1 cellular context compared by ENCODE assay signal in the genomic region with DNA sequence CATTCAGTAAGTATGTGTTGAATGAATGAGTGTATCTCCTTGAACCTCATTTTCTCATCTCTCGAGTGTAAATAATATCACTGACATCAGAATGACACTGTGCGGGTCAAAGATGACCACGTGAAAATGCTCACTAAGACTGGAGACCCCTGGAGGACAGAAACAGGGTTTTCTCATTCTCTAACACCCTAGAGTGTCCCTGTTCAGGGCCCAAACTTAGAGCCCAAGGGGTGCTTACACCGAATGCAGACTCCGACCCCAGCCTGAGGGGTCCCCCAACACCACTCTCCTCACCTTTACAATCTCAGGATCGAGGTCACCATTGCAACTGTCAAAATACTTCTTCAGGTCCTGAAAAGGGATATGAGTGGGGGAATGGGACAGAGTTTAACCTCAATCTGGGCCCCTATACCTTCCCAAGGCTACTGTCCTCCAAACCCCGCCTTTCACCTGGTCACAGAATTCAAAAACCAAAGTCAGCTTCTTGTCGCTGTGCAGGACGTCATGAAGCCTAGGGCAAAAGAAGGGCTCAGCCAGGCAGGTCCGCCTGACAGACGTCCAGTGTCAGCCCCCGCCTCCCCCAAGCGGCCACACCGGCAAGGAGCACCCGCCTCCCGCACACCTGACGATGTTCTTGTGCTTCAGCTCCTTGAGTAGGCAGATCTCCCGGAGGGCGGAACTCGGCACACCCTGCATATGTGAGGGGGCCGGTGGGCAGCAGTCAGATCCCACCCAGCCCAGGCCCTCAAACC.
A peak's percentile ranks its signal among the peaks of the same experiment; 100 is the strongest.
TF ChIP-seq lines count a peak whose summit lies in the region.

No MANE protein-coding gene starts in this region.

TF ChIP-seq in K562, 482 proteins besides CTCF, POLR2A, EP300 and RAD21 (continued from another document and continues in another):
- TF ChIP-seq, protein P1, sequence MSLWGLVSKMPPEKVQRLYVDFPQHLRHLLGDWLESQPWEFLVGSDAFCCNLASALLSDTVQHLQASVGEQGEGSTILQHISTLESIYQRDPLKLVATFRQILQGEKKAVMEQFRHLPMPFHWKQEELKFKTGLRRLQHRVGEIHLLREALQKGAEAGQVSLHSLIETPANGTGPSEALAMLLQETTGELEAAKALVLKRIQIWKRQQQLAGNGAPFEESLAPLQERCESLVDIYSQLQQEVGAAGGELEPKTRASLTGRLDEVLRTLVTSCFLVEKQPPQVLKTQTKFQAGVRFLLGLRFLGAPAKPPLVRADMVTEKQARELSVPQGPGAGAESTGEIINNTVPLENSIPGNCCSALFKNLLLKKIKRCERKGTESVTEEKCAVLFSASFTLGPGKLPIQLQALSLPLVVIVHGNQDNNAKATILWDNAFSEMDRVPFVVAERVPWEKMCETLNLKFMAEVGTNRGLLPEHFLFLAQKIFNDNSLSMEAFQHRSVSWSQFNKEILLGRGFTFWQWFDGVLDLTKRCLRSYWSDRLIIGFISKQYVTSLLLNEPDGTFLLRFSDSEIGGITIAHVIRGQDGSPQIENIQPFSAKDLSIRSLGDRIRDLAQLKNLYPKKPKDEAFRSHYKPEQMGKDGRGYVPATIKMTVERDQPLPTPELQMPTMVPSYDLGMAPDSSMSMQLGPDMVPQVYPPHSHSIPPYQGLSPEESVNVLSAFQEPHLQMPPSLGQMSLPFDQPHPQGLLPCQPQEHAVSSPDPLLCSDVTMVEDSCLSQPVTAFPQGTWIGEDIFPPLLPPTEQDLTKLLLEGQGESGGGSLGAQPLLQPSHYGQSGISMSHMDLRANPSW (CRISPR knock-in tag; IDR thresholded peaks at IDR 0.05), result no peak
- TF ChIP-seq KLF16 (IDR thresholded peaks at IDR 0.05), result no peak
- TF ChIP-seq, protein P2, sequence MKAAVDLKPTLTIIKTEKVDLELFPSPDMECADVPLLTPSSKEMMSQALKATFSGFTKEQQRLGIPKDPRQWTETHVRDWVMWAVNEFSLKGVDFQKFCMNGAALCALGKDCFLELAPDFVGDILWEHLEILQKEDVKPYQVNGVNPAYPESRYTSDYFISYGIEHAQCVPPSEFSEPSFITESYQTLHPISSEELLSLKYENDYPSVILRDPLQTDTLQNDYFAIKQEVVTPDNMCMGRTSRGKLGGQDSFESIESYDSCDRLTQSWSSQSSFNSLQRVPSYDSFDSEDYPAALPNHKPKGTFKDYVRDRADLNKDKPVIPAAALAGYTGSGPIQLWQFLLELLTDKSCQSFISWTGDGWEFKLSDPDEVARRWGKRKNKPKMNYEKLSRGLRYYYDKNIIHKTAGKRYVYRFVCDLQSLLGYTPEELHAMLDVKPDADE (conservative IDR thresholded peaks at IDR 0.05; ENCODE audit: control insufficient read depth, low read depth, low read length), result no peak
- no peak for TF ChIP-seq NFRKB (IDR thresholded peaks at IDR 0.05; ENCODE audit: low read depth)
- TF ChIP-seq ZNF197 (CRISPR knock-in tag; IDR thresholded peaks at IDR 0.05; ENCODE audit: low read depth), result no peak
- no peak; the same call in 1 of the 2 replicates for TF ChIP-seq RNF2 (IDR thresholded peaks at IDR 0.05)
- TF ChIP-seq, protein P3, sequence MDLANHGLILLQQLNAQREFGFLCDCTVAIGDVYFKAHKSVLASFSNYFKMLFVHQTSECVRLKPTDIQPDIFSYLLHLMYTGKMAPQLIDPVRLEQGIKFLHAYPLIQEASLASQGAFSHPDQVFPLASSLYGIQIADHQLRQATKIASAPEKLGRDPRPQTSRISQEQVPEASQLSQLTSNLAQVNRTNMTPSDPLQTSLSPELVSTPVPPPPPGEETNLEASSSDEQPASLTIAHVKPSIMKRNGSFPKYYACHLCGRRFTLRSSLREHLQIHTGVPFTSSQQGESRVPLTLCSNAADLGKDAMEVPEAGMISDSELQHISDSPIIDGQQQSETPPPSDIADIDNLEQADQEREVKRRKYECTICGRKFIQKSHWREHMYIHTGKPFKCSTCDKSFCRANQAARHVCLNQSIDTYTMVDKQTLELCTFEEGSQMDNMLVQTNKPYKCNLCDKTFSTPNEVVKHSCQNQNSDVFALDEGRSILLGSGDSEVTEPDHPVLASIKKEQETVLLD (IDR thresholded peaks at IDR 0.05), result no peak
- 0 out of 2 replicates have a peak, but pooled peaks have one; percentile 7 for TF ChIP-seq HSF4 (CRISPR knock-in tag; IDR thresholded peaks at IDR 0.05; ENCODE audit: borderline replicate concordance)
- TF ChIP-seq TCF3 (CRISPR knock-in tag; IDR thresholded peaks at IDR 0.05), result peak; percentile 33; the same call in 1 of the 2 replicates
- TF ChIP-seq, protein P4, sequence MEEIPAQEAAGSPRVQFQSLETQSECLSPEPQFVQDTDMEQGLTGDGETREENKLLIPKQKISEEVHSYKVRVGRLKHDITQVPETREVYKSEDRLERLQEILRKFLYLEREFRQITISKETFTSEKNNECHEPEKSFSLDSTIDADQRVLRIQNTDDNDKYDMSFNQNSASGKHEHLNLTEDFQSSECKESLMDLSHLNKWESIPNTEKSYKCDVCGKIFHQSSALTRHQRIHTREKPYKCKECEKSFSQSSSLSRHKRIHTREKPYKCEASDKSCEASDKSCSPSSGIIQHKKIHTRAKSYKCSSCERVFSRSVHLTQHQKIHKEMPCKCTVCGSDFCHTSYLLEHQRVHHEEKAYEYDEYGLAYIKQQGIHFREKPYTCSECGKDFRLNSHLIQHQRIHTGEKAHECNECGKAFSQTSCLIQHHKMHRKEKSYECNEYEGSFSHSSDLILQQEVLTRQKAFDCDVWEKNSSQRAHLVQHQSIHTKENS (CRISPR knock-in tag; IDR thresholded peaks at IDR 0.05), result no peak
- no peak for TF ChIP-seq CEBPG (CRISPR knock-in tag; IDR thresholded peaks at IDR 0.05)
- no peak for TF ChIP-seq CEBPG (tag; conservative IDR thresholded peaks at IDR 0.05 in 1 of 2, IDR thresholded peaks at IDR 0.05 in 1 of 2)
- no peak for TF ChIP-seq ZNF764 (CRISPR knock-in tag; IDR thresholded peaks at IDR 0.05; ENCODE audit: low read depth)
- TF ChIP-seq, protein P5, sequence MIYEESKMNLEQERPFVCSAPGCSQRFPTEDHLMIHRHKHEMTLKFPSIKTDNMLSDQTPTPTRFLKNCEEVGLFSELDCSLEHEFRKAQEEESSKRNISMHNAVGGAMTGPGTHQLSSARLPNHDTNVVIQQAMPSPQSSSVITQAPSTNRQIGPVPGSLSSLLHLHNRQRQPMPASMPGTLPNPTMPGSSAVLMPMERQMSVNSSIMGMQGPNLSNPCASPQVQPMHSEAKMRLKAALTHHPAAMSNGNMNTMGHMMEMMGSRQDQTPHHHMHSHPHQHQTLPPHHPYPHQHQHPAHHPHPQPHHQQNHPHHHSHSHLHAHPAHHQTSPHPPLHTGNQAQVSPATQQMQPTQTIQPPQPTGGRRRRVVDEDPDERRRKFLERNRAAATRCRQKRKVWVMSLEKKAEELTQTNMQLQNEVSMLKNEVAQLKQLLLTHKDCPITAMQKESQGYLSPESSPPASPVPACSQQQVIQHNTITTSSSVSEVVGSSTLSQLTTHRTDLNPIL (CRISPR knock-in tag; IDR thresholded peaks at IDR 0.05), result no peak
- TF ChIP-seq ZNF174 (CRISPR knock-in tag; IDR thresholded peaks at IDR 0.05), result no peak
- TF ChIP-seq ZNF12 (CRISPR knock-in tag; IDR thresholded peaks at IDR 0.05), result no peak
- TF ChIP-seq CHD2 (IDR thresholded peaks at IDR 0.05; ENCODE audit: low read depth, low read length), result no peak
- TF ChIP-seq ARNT (IDR thresholded peaks at IDR 0.05), result peak in 1 of 2 experiments; percentile 54; a peak in 1 of 4 replicates
- TF ChIP-seq CHCHD3 (CRISPR knock-in tag; IDR thresholded peaks at IDR 0.05), result no peak
- no peak for TF ChIP-seq CBX1 (IDR thresholded peaks at IDR 0.05; ENCODE audit: low read depth)
- TF ChIP-seq ZNF274 (IDR thresholded peaks at IDR 0.05; ENCODE audit: borderline replicate concordance, low read depth, low read length), result no peak
- TF ChIP-seq POLR3A (IDR thresholded peaks at IDR 0.05; ENCODE audit: borderline replicate concordance, extremely low read depth, insufficient read depth, insufficient read length), result no peak
- TF ChIP-seq SRSF1 (IDR thresholded peaks at IDR 0.05; ENCODE audit: low read depth, low read length), result no peak
- no peak for TF ChIP-seq BRD9 (IDR thresholded peaks at IDR 0.05; ENCODE audit: low read depth, partially characterized antibody)
- TF ChIP-seq, protein P6, sequence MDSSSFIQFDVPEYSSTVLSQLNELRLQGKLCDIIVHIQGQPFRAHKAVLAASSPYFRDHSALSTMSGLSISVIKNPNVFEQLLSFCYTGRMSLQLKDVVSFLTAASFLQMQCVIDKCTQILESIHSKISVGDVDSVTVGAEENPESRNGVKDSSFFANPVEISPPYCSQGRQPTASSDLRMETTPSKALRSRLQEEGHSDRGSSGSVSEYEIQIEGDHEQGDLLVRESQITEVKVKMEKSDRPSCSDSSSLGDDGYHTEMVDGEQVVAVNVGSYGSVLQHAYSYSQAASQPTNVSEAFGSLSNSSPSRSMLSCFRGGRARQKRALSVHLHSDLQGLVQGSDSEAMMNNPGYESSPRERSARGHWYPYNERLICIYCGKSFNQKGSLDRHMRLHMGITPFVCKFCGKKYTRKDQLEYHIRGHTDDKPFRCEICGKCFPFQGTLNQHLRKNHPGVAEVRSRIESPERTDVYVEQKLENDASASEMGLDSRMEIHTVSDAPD (CRISPR knock-in tag; IDR thresholded peaks at IDR 0.05), result no peak
- no peak for TF ChIP-seq SREBF1 (IDR thresholded peaks at IDR 0.05; ENCODE audit: borderline replicate concordance, low read depth, low read length)
- no peak for TF ChIP-seq LARP7 (IDR thresholded peaks at IDR 0.05)
- no peak for TF ChIP-seq NR2C2 (CRISPR knock-in tag; IDR thresholded peaks at IDR 0.05)
- TF ChIP-seq NR2C2 (tag; IDR thresholded peaks at IDR 0.05), result peak; percentile 58; the same call in 1 of the 2 replicates
- TF ChIP-seq, protein P7, sequence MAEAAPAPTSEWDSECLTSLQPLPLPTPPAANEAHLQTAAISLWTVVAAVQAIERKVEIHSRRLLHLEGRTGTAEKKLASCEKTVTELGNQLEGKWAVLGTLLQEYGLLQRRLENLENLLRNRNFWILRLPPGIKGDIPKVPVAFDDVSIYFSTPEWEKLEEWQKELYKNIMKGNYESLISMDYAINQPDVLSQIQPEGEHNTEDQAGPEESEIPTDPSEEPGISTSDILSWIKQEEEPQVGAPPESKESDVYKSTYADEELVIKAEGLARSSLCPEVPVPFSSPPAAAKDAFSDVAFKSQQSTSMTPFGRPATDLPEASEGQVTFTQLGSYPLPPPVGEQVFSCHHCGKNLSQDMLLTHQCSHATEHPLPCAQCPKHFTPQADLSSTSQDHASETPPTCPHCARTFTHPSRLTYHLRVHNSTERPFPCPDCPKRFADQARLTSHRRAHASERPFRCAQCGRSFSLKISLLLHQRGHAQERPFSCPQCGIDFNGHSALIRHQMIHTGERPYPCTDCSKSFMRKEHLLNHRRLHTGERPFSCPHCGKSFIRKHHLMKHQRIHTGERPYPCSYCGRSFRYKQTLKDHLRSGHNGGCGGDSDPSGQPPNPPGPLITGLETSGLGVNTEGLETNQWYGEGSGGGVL (CRISPR knock-in tag; IDR thresholded peaks at IDR 0.05), result no peak
- TF ChIP-seq NFIX (CRISPR knock-in tag; IDR thresholded peaks at IDR 0.05; ENCODE audit: low read depth), result no peak
- TF ChIP-seq, protein P8, sequence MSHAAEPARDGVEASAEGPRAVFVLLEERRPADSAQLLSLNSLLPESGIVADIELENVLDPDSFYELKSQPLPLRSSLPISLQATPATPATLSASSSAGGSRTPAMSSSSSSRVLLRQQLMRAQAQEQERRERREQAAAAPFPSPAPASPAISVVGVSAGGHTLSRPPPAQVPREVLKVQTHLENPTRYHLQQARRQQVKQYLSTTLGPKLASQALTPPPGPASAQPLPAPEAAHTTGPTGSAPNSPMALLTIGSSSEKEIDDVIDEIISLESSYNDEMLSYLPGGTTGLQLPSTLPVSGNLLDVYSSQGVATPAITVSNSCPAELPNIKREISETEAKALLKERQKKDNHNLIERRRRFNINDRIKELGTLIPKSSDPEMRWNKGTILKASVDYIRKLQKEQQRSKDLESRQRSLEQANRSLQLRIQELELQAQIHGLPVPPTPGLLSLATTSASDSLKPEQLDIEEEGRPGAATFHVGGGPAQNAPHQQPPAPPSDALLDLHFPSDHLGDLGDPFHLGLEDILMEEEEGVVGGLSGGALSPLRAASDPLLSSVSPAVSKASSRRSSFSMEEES (CRISPR knock-in tag; IDR thresholded peaks at IDR 0.05), result no peak
- peak; percentile 45; the same call in 1 of the 2 replicates for TF ChIP-seq MTA3 (IDR thresholded peaks at IDR 0.05; ENCODE audit: borderline replicate concordance)
